ENCODE assay signal across 8 cellular contexts in genomic region chr15:75029378-75030022, GRCh38. TPM values are rescaled to one million over a fixed set of nuclear protein-coding genes. Genes with fewer than 3 reads are reported as not detected.
DNase-seq lines count a peak whose midpoint lies in the region; ATAC-seq, FAIRE-seq and TF ChIP-seq lines count a peak whose summit lies in the region.

No MANE protein-coding gene starts in this region.

- H3K36me3 ChIP-seq in breast epithelium (no peaks in the 10 kb centered on the region), spleen (peaks cover 0 to 24% (median 0%) of the 10 kb centered on the region in 6 donors)

- FAIRE-seq in D721Med (lab: Jason Lieb, UNC) = no peak

- H3K9me3 ChIP-seq in breast epithelium (no peaks in the 10 kb centered on the region), spleen (no peaks in the 10 kb centered on the region)

- intact Hi-C loops in breast epithelium (cut with DNase I; ENCODE audit: low total_unique reads) = loop anchor here (2.0 to 5.0 kb wide), 2 partner anchors 65 to 173 kb away; partner anchors contain the start of gene C15orf39
- intact Hi-C loops in spleen (cut with DNase I; ENCODE audit: low total_unique reads) = no loop called here

- no peak for TF ChIP-seq POLR2A in breast epithelium (IDR thresholded peaks at IDR 0.05)
- TF ChIP-seq POLR2A in spleen (IDR thresholded peaks at IDR 0.05) = no peak
- TF ChIP-seq POLR2A in GM18505 (IDR thresholded peaks at IDR 0.05; ENCODE audit: borderline replicate concordance, extremely low read depth, insufficient read depth, insufficient read length) = no peak

- H3K27me3 ChIP-seq in breast epithelium = no peaks in the 10 kb centered on the region
- no peaks in the 10 kb centered on the region for H3K27me3 ChIP-seq in spleen (replicated peaks in 1 of 7)

- 5 to 18% (median 12%) methylated on average over 9 to 12 of the region's 12 CpGs for WGBS in spleen, 5 donors

- ATAC-seq in HG02571 (IDR thresholded peaks at IDR 0.05; ENCODE audit: unreplicated experiment) (peak; percentile 59), GM18505 (IDR thresholded peaks at IDR 0.05; ENCODE audit: unreplicated experiment) (no peak)

- peak overlapping the region; percentile 70 to 89 for H3K27ac ChIP-seq in breast epithelium
- H3K27ac ChIP-seq in spleen = peak overlapping the region; percentile 60 to 87 (median 83)

- peak; percentile 69 for DNase-seq in D721Med (ENCODE audit: insufficient read length, low spot score)
- peak; percentile 82 for DNase-seq in NCI-H2227 (lab: John Stamatoyannopoulos, UW; ENCODE audit: unreplicated experiment)
- peak; percentile 74 to 89 (median 80) for DNase-seq in activated CD4-positive, CD25-positive, alpha-beta regulatory T cell (lab: John Stamatoyannopoulos, UW)
- DNase-seq in breast epithelium (ENCODE audit: low spot score in 2 of 2) = peak; percentile 89 to 92
- DNase-seq in inferior parietal cortex (ENCODE audit: extremely low spot score) = peak; percentile 92
- peak; percentile 98 for DNase-seq in spleen

- peak overlapping the region; percentile 13 to 56 (median 20) for H3K4me3 ChIP-seq in breast epithelium
- H3K4me3 ChIP-seq in spleen = peak overlapping the region in 3 of 8 donors; percentile 0 to 49 (median 16)

- TF ChIP-seq CTCF in D721Med (IDR thresholded peaks at IDR 0.05; ENCODE audit: insufficient read depth, missing control alignments) (peak; percentile 92), breast epithelium (IDR thresholded peaks at IDR 0.05) (peak; percentile 96 to 98 (median 97)), spleen (IDR thresholded peaks at IDR 0.05 in 8 of 11, conservative IDR thresholded peaks at IDR 0.05 in 3 of 11) (peak; percentile 92 to 99 (median 97))

- H3K4me1 ChIP-seq in breast epithelium = peaks cover 0 to 17% of the 10 kb centered on the region in 2 donors
- H3K4me1 ChIP-seq in spleen = peaks cover 18 to 98% (median 71%) of the 10 kb centered on the region in 6 donors

RNA-seq across cellular contexts. Expression of gene PPCDC, which starts 6.1 kb away (rescaled TPM):
- total RNA-seq in breast epithelium (10 to 100 TPM; 17.3 to 19.0 (median 18.9) TPM), spleen (10 to 100 TPM; 13.8 to 29.0 (median 21.9) TPM)
- polyA plus RNA-seq in spleen = 10 to 100 TPM; 21.2 to 28.0 (median 23.1) TPM

RNA-seq across cellular contexts. Expression of gene SCAMP5, which starts 34.1 kb away (rescaled TPM):
- total RNA-seq in breast epithelium = 1 to 10 TPM; 2.2 to 7.5 (median 4.5) TPM
- total RNA-seq in spleen = 10 to 100 TPM in 3 of 7 donors, 1 to 10 TPM in 4; 6.6 to 20.0 (median 8.7) TPM
- polyA plus RNA-seq in spleen = 1 to 10 TPM; 1.8 to 7.1 (median 3.8) TPM
